Comparison of ENCODE assay signal across 8 cellular contexts in genomic region chr1:27137022-27137542, GRCh38. TPM values are rescaled to one million over a fixed set of nuclear protein-coding genes. Genes with fewer than 3 reads are reported as not detected.
A peak's percentile ranks its signal among the peaks of the same experiment; 100 is the strongest.
DNase-seq lines count a peak whose midpoint lies in the region; ATAC-seq, FAIRE-seq and TF ChIP-seq lines count a peak whose summit lies in the region.

No MANE protein-coding gene starts in this region.

- no peak for FAIRE-seq in urothelium cell line (lab: Jason Lieb, UNC)

- H3K4me1 Mint-ChIP-seq in GM23338 (peaks cover 43% of the 10 kb centered on the region), Calu3 (ENCODE audit: low read depth, unreplicated experiment) (peaks cover 19% of the 10 kb centered on the region)

- peak overlapping the region; percentile 86 for H3K27ac Mint-ChIP-seq in GM23338
- H3K27ac Mint-ChIP-seq in Calu3 (ENCODE audit: unreplicated experiment), result no peak overlapping the region

- H3K9me3 Mint-ChIP-seq in GM23338 (no peaks in the 10 kb centered on the region; the same call in 2 of the 3 replicates), Calu3 (ENCODE audit: low read depth, unreplicated experiment) (no peaks in the 10 kb centered on the region)

- H3K27me3 ChIP-seq in GM23338 (ENCODE audit: insufficient read depth), result no peaks in the 10 kb centered on the region
- no peaks in the 10 kb centered on the region for H3K27me3 ChIP-seq in ascending aorta

- no peaks in the 10 kb centered on the region for H3K9me3 ChIP-seq in ascending aorta

- peaks cover 33% of the 10 kb centered on the region for H3K4me1 ChIP-seq in GM23338 (ENCODE audit: insufficient read depth)
- H3K4me1 ChIP-seq in ascending aorta, result peaks cover 2 to 24% of the 10 kb centered on the region in 2 donors

- CTCF ChIA-PET in Calu3 (lab: Charles Lee), result no interaction called here

- H3F3A ChIP-seq in GM23338 (replicated peaks; ENCODE audit: low read depth), result no peaks in the 10 kb centered on the region; the same call in 1 of the 2 replicates

- no peaks in the 10 kb centered on the region; the same call in 1 of the 2 replicates for H4K20me1 ChIP-seq in GM23338 (replicated peaks; ENCODE audit: insufficient read depth)

- DNase-seq in GM23338 (ENCODE audit: low spot score) (peak; percentile 55), T-helper 22 cell (ENCODE audit: low read depth) (peak; percentile 40), ascending aorta (ENCODE audit: low spot score in 2 of 2) (peak; percentile 52 to 77), mucosa of gallbladder (ENCODE audit: low spot score) (peak; percentile 61), urothelium cell line (ENCODE audit: low spot score) (no peak), Calu3 (no peak)
- DNase-seq in stimulated activated naive CD4-positive, alpha-beta T cell (lab: John Stamatoyannopoulos, UW), result peak; percentile 43 to 91 (median 71)

- peak overlapping the region; percentile 57; the same call in 1 of the 2 replicates for H3K27ac ChIP-seq in GM23338 (ENCODE audit: low read depth)
- H3K27ac ChIP-seq in ascending aorta, result peak overlapping the region; percentile 31 to 58

- no TSS peak for BruUV-seq in Calu3 (replicated peaks; lab: Mats Ljungman, UMichigan)

- H3K4me3 Mint-ChIP-seq in GM23338, result no peak overlapping the region
- H3K4me3 Mint-ChIP-seq in Calu3 (ENCODE audit: low read depth, unreplicated experiment), result no peak overlapping the region

- peaks cover 31% of the 10 kb centered on the region for H3K79me2 ChIP-seq in GM23338 (replicated peaks; ENCODE audit: insufficient read depth)

- ATAC-seq in GM23338 (0 out of 3 replicates have a peak, but pooled peaks have one; percentile 5), HG02798 (IDR thresholded peaks at IDR 0.05; ENCODE audit: poor library complexity, unreplicated experiment) (no peak)

- H3K4me3 ChIP-seq in GM23338 (no peak overlapping the region), ascending aorta (no peak overlapping the region)

- H3K27me3 Mint-ChIP-seq in GM23338 (ENCODE audit: insufficient read depth, low read depth, poor library complexity), result peaks cover 9% of the 10 kb centered on the region
- no peaks in the 10 kb centered on the region for H3K27me3 Mint-ChIP-seq in Calu3 (ENCODE audit: unreplicated experiment)

- peak overlapping the region; percentile 43; the same call in 1 of the 2 replicates for H3K4me2 ChIP-seq in GM23338

- intact Hi-C loops in ascending aorta (cut with DNase I) (no loop called here), Calu3 (cut with micrococcal nuclease; ENCODE audit: unreplicated experiment) (no loop called here)

- H3K36me3 ChIP-seq in GM23338 (ENCODE audit: insufficient read depth) (0 out of 2 replicates have a peak, but pooled peaks cover 5% of the 10 kb centered on the region), ascending aorta (no peaks in the 10 kb centered on the region)

- TF ChIP-seq CTCF in GM23338 (conservative IDR thresholded peaks at IDR 0.05; ENCODE audit: low read depth in 2 of 2) (no peak), ascending aorta (IDR thresholded peaks at IDR 0.05) (no peak), Calu3 (IDR thresholded peaks at IDR 0.05; ENCODE audit: unreplicated experiment) (no peak)

- no peaks in the 10 kb centered on the region for H3K9me2 ChIP-seq in GM23338 (ENCODE audit: insufficient read depth)

- no peak overlapping the region for H2AFZ ChIP-seq in GM23338

- no peaks in the 10 kb centered on the region for H3K36me3 Mint-ChIP-seq in GM23338 (ENCODE audit: low read depth)
- H3K36me3 Mint-ChIP-seq in Calu3 (ENCODE audit: insufficient read depth, unreplicated experiment), result no peaks in the 10 kb centered on the region

TF ChIP-seq in GM23338, 12 proteins besides CTCF, POLR2A, EP300 and RAD21 (continues in another document):
- TF ChIP-seq EZH2phosphoT487 (IDR thresholded peaks at IDR 0.05; ENCODE audit: unreplicated experiment) (no peak), ETS1 (IDR thresholded peaks at IDR 0.05) (no peak), EZH2 (IDR thresholded peaks at IDR 0.05; ENCODE audit: low read depth, unreplicated experiment) (no peak), STAT1 (IDR thresholded peaks at IDR 0.05; ENCODE audit: unreplicated experiment) (no peak), JUNB (IDR thresholded peaks at IDR 0.05; ENCODE audit: unreplicated experiment) (no peak), CREB1 (CRISPR knock-in tag; IDR thresholded peaks at IDR 0.05; ENCODE audit: low read depth) (no peak), ZNF462 (CRISPR knock-in tag; IDR thresholded peaks at IDR 0.05) (no peak), ZNF114 (CRISPR knock-in tag; IDR thresholded peaks at IDR 0.05) (no peak), POLR2AphosphoS5 (IDR thresholded peaks at IDR 0.05; ENCODE audit: low read depth) (no peak)

RNA-seq across cellular contexts. Expression of gene SLC9A1, which starts 17.8 kb away (rescaled TPM):
- 22.3 and 23.3 TPM in 2 replicates for total RNA-seq in GM23338 (2014; rRNA removed; shearing (Covaris generic))
- 10.4 and 10.5 TPM in 2 replicates for polyA plus RNA-seq in GM23338 (2016; fragmentation: Nextera tagmentation; extraction: Ambion mirVana)
- total RNA-seq in ascending aorta (22.0 TPM), mucosa of gallbladder (170 TPM), Calu3 (2022) (16.4 and 17.4 TPM in 2 replicates)

Comparison
In these comparisons a context has a peak if more than half of its experiments do, and no peak if none do; other contexts are left out.
1. DNase-seq: peak in GM23338 (single experiment), T-helper 22 cell (single experiment), ascending aorta (2 of 2), mucosa of gallbladder (single experiment) and stimulated activated naive CD4-positive, alpha-beta T cell (6 of 6); none in urothelium cell line (single experiment) and Calu3 (single experiment).